In the genomic region with DNA sequence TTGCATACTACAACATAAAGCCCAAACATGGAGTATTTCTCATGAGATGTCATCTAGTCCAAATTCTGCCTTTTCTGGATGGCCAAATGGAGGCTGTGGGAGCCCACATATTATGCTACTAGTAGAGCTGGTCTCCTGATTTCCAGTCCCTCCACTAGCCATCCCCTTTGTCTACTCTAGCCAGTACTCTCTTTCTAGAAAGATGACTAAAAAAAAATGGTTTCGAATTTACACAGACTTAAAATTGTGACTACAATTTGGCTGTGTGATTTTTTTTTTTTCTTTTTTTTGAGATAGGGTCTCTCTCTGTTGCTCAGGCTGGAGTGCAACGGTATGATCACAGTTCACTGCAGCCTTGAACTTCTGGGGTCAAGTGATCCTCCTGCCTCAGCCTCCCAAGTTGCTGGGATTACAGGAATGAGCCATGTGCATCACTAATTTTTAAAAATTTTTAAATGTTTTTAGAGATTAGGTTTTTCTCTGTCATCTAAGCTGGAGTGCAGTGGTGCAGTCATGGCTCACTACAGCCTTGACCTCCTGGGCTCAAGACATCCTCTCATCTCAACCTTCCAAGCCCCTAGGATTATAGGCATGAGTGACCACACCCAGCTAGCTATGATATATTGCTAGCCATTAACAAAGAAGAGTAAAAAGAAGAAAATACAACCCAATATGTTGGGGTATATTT, we compare ENCODE assay signal across 9 cellular contexts.
DNase-seq lines count a peak whose midpoint lies in the region; ATAC-seq, FAIRE-seq and TF ChIP-seq lines count a peak whose summit lies in the region.
"Had no signal": no experiment of that assay in that cellular context is flagged by ENCODE, and none has a peak within 500 bp of the region (broad histone marks: within the 10 kb centered on the region; RNA-seq: fewer than 3 reads in every experiment).

No MANE protein-coding gene starts in this region.

- H3K4me2 ChIP-seq in OCI-LY3 (ENCODE audit: low read length) = peak overlapping the region; percentile 92

- no peaks in the 10 kb centered on the region for H3K27me3 ChIP-seq in OCI-LY3 (ENCODE audit: low read depth, low read length)
- H3K27me3 ChIP-seq: vagina had no signal

- peak overlapping the region; percentile 60 for H3K9ac ChIP-seq in OCI-LY3 (ENCODE audit: low read length)

- H3K79me2 ChIP-seq in OCI-LY3 (ENCODE audit: low read length) = no peaks in the 10 kb centered on the region

- peaks cover 43% of the 10 kb centered on the region for H3K4me1 ChIP-seq in OCI-LY3 (ENCODE audit: low read length)

- peaks cover 3% of the 10 kb centered on the region for H3K36me3 ChIP-seq in OCI-LY3 (replicated peaks; ENCODE audit: low read depth, low read length)
- H3K36me3 ChIP-seq: vagina, WERI-Rb-1 had no signal

- no peak for FAIRE-seq in D721Med (lab: Jason Lieb, UNC)

- peaks cover under 1% of the 10 kb centered on the region; the same call in 1 of the 2 replicates for H3K9me3 ChIP-seq in OCI-LY3 (ENCODE audit: insufficient read depth, low read length)
- H3K9me3 ChIP-seq: vagina had no signal

- no peak overlapping the region for H2AFZ ChIP-seq in OCI-LY3 (ENCODE audit: low read depth, low read length)

- H4K20me1 ChIP-seq in OCI-LY3 (ENCODE audit: insufficient read depth, low read length) = no peaks in the 10 kb centered on the region

- DNase-seq in LoVo (ENCODE audit: low spot score) (no peak), G401 (ENCODE audit: low spot score) (no peak), D721Med (ENCODE audit: insufficient read length, low spot score) (no peak)
- DNase-seq: WERI-Rb-1 had no signal

- H3K4me3 ChIP-seq in OCI-LY3 (ENCODE audit: low read length) = peak overlapping the region; percentile 65
- H3K4me3 ChIP-seq: vagina had no signal

- no peak for TF ChIP-seq CTCF in OCI-LY3 (IDR thresholded peaks at IDR 0.05; ENCODE audit: low read depth, low read length)
- no peak for TF ChIP-seq CTCF in D721Med (IDR thresholded peaks at IDR 0.05; ENCODE audit: insufficient read depth, missing control alignments)

- peak overlapping the region; percentile 88 for H3K27ac ChIP-seq in OCI-LY3 (ENCODE audit: low read length)
- H3K27ac ChIP-seq: vagina, WERI-Rb-1 had no signal

- peak; percentile 54 for ATAC-seq in GM18868 (IDR thresholded peaks at IDR 0.05; ENCODE audit: unreplicated experiment)
- ATAC-seq in GM19468 (IDR thresholded peaks at IDR 0.05; ENCODE audit: extremely low read depth, unreplicated experiment) = peak; percentile 17
- peak; percentile 46 for ATAC-seq in HG02970 (IDR thresholded peaks at IDR 0.05; ENCODE audit: low FRiP score, unreplicated experiment)

- in situ Hi-C loops in G401 (cut with HindIII; ENCODE audit: low sequenced_read_pairs) = no loop called here
